ENCODE assay signal across 11 cellular contexts in genomic region chr13:76882431-76882830, GRCh38. TPM values are rescaled to one million over a fixed set of nuclear protein-coding genes. Genes with fewer than 3 reads are reported as not detected.
DNase-seq lines count a peak whose midpoint lies in the region; ATAC-seq and TF ChIP-seq lines count a peak whose summit lies in the region.
"Had no signal": no experiment of that assay in that cellular context is flagged by ENCODE, and none has a peak within 500 bp of the region (broad histone marks: within the 10 kb centered on the region; RNA-seq: fewer than 3 reads in every experiment).

No MANE protein-coding gene starts in this region.

- H3K9me3 ChIP-seq in MG63 = no peaks in the 10 kb centered on the region
- H3K9me3 ChIP-seq in mesodermal cell (ENCODE audit: control insufficient read depth, low read length) = no peaks in the 10 kb centered on the region
- H3K9me3 ChIP-seq: thyroid gland had no signal

- no peak for TF ChIP-seq CTCF in AG09309 (IDR thresholded peaks at IDR 0.05; ENCODE audit: control insufficient read depth, insufficient read depth, low read depth, low read length, missing control alignments)
- no peak for TF ChIP-seq CTCF in GM23338 (conservative IDR thresholded peaks at IDR 0.05; ENCODE audit: low read depth in 2 of 2)

- H3K36me3 ChIP-seq in MG63 (no peaks in the 10 kb centered on the region), mesodermal cell (ENCODE audit: control insufficient read depth, insufficient read depth, low read length) (peaks cover 4% of the 10 kb centered on the region), GM23338 (ENCODE audit: insufficient read depth) (no peaks in the 10 kb centered on the region)
- H3K36me3 ChIP-seq: thyroid gland had no signal

- no peaks in the 10 kb centered on the region for H3K79me2 ChIP-seq in GM23338 (replicated peaks; ENCODE audit: insufficient read depth)

- peaks cover 5% of the 10 kb centered on the region for H3K4me1 ChIP-seq in mesodermal cell (ENCODE audit: control insufficient read depth, insufficient read depth, low read length, poor library complexity, severe bottlenecking)
- peaks cover 12% of the 10 kb centered on the region for H3K4me1 ChIP-seq in GM23338 (ENCODE audit: insufficient read depth)

- no peak overlapping the region for H3K4me3 Mint-ChIP-seq in activated CD4-positive, alpha-beta T cell treated with anti-CD3 and anti-CD28 coated beads, Interleukin-2, amount 10 ng/mL, durations not matched to agents 7 days and 5 days
- H3K4me3 Mint-ChIP-seq in GM23338 = no peak overlapping the region
- H3K4me3 Mint-ChIP-seq: CD8-positive, alpha-beta memory T cell had no signal

- no peaks in the 10 kb centered on the region for H3K27me3 Mint-ChIP-seq in activated CD4-positive, alpha-beta T cell treated with anti-CD3 and anti-CD28 coated beads, Interleukin-2, amount 10 ng/mL, durations not matched to agents 7 days and 5 days
- H3K27me3 Mint-ChIP-seq in GM23338 (ENCODE audit: insufficient read depth, low read depth, poor library complexity) = peaks cover 22% of the 10 kb centered on the region

- H3F3A ChIP-seq in GM23338 (replicated peaks; ENCODE audit: low read depth) = peaks cover 11% of the 10 kb centered on the region; the same call in 1 of the 2 replicates

- POLR2A ChIA-PET in activated CD4-positive, alpha-beta T cell treated with anti-CD3 and anti-CD28 coated beads, Interleukin-2, amount 10 ng/mL, durations not matched to agents 7 days and 5 days (lab: Charles Lee) = no interaction called here

- peak; percentile 65 for DNase-seq in AG09309 (ENCODE audit: low read depth)
- no peak for DNase-seq in MG63
- DNase-seq in cerebellar cortex (ENCODE audit: low spot score) = peak; percentile 79
- DNase-seq in activated CD4-positive, alpha-beta T cell treated with anti-CD3 and anti-CD28 coated beads, Interleukin-2, amount 10 ng/mL, durations not matched to agents 7 days and 5 days = no peak
- no peak for DNase-seq in GM23338 (ENCODE audit: low spot score)
- no peak for DNase-seq in NCI-H2107 treated with DMSO at 0.1 percent for 48 hours (lab: John Stamatoyannopoulos, UW; ENCODE audit: unreplicated experiment)
- DNase-seq: CD8-positive, alpha-beta memory T cell; small intestine; thyroid gland had no signal

- no peak overlapping the region for H2AFZ ChIP-seq in GM23338

- peaks cover 48% of the 10 kb centered on the region for H3K4me1 Mint-ChIP-seq in activated CD4-positive, alpha-beta T cell treated with anti-CD3 and anti-CD28 coated beads, Interleukin-2, amount 10 ng/mL, durations not matched to agents 7 days and 5 days
- peaks cover 14% of the 10 kb centered on the region for H3K4me1 Mint-ChIP-seq in GM23338

- H3K27me3 ChIP-seq in MG63 = no peaks in the 10 kb centered on the region
- H3K27me3 ChIP-seq in GM23338 (ENCODE audit: insufficient read depth) = peaks cover 40% of the 10 kb centered on the region
- H3K27me3 ChIP-seq: thyroid gland had no signal

- no peaks in the 10 kb centered on the region for H3K9me2 ChIP-seq in GM23338 (ENCODE audit: insufficient read depth)

- CTCF ChIA-PET in activated CD4-positive, alpha-beta T cell treated with anti-CD3 and anti-CD28 coated beads, Interleukin-2, amount 10 ng/mL, durations not matched to agents 7 days and 5 days (lab: Charles Lee) = no interaction called here

- 0 out of 2 replicates have a peak, but pooled peaks cover 5% of the 10 kb centered on the region for H4K20me1 ChIP-seq in GM23338 (replicated peaks; ENCODE audit: insufficient read depth)

- H3K4me3 ChIP-seq in AG09309 (ENCODE audit: control insufficient read depth, low read depth, low read length) (no peak overlapping the region), MG63 (peak overlapping the region; percentile 74), mesodermal cell (ENCODE audit: extremely low read depth, insufficient read depth, low read length, poor library complexity, severe bottlenecking) (peak overlapping the region; percentile 9), GM23338 (no peak overlapping the region)
- H3K4me3 ChIP-seq: thyroid gland had no signal

- ATAC-seq in GM23338 (no peak), GM18907 (IDR thresholded peaks at IDR 0.05; ENCODE audit: unreplicated experiment) (no peak)

- peaks cover 6% of the 10 kb centered on the region for H3K36me3 Mint-ChIP-seq in activated CD4-positive, alpha-beta T cell treated with anti-CD3 and anti-CD28 coated beads, Interleukin-2, amount 10 ng/mL, durations not matched to agents 7 days and 5 days (ENCODE audit: low read depth)
- H3K36me3 Mint-ChIP-seq in GM23338 (ENCODE audit: low read depth) = no peaks in the 10 kb centered on the region

- 87 to 97% methylated on average over 3 of the region's 4 CpGs for WGBS in mesodermal cell (ENCODE audit: insufficient coverage in 2 of 2), 2 experiments

- no peak overlapping the region for H3K27ac ChIP-seq in mesodermal cell (ENCODE audit: low read depth, low read length, severe bottlenecking)
- H3K27ac ChIP-seq in GM23338 (ENCODE audit: low read depth) = no peak overlapping the region

- no peak overlapping the region for H3K4me2 ChIP-seq in GM23338

- no peak overlapping the region for H3K27ac Mint-ChIP-seq in activated CD4-positive, alpha-beta T cell treated with anti-CD3 and anti-CD28 coated beads, Interleukin-2, amount 10 ng/mL, durations not matched to agents 7 days and 5 days
- H3K27ac Mint-ChIP-seq in GM23338 = no peak overlapping the region
- H3K27ac Mint-ChIP-seq: CD8-positive, alpha-beta memory T cell had no signal

- H3K9me3 Mint-ChIP-seq in activated CD4-positive, alpha-beta T cell treated with anti-CD3 and anti-CD28 coated beads, Interleukin-2, amount 10 ng/mL, durations not matched to agents 7 days and 5 days = no peaks in the 10 kb centered on the region
- H3K9me3 Mint-ChIP-seq in GM23338 = no peaks in the 10 kb centered on the region; the same call in 2 of the 3 replicates

TF ChIP-seq in GM23338, 12 proteins besides CTCF, POLR2A, EP300 and RAD21:
- TF ChIP-seq ZNF331 (CRISPR knock-in tag; IDR thresholded peaks at IDR 0.05; ENCODE audit: low read depth) = no peak
- TF ChIP-seq CREB1 (CRISPR knock-in tag; IDR thresholded peaks at IDR 0.05; ENCODE audit: low read depth) = no peak

RNA-seq across cellular contexts. Expression of gene KCTD12, which starts 3.8 kb away (rescaled TPM):
- 14.9 and 19.3 TPM in 2 replicates for total RNA-seq in MG63 (2014; rRNA removed; shearing (Covaris generic); ENCODE audit: low replicate concordance)
- 93.0 TPM for polyA plus RNA-seq in mesodermal cell (2013, experiment 1 of 2)
- polyA plus RNA-seq in mesodermal cell (2013, experiment 2 of 2) = 111 TPM
- total RNA-seq in activated CD4-positive, alpha-beta T cell treated with anti-CD3 and anti-CD28 coated beads, Interleukin-2, amount 10 ng/mL, durations not matched to agents 7 days and 5 days = 1 to 10 TPM; 5.8 to 5.9 TPM
- 10.1 and 12.0 TPM in 2 replicates for total RNA-seq in GM23338 (2014; rRNA removed; shearing (Covaris generic))
- polyA plus RNA-seq in GM23338 (2016; fragmentation: Nextera tagmentation; extraction: Ambion mirVana) = 2.9 and 3.3 TPM in 2 replicates

Comparison
In these comparisons a context has a peak if more than half of its experiments do, and no peak if none do; other contexts are left out.
1. DNase-seq: peak in AG09309 (single experiment) and cerebellar cortex (single experiment); none in MG63 (single experiment), activated CD4-positive, alpha-beta T cell treated with anti-CD3 and anti-CD28 coated beads, Interleukin-2, amount 10 ng/mL, durations not matched to agents 7 days and 5 days (single experiment), GM23338 (single experiment) and NCI-H2107 treated with DMSO at 0.1 percent for 48 hours (single experiment).
2. H3K4me3 ChIP-seq: peak in MG63 (single experiment) and mesodermal cell (single experiment); none in AG09309 (single experiment) and GM23338 (single experiment).